In the genomic region with DNA sequence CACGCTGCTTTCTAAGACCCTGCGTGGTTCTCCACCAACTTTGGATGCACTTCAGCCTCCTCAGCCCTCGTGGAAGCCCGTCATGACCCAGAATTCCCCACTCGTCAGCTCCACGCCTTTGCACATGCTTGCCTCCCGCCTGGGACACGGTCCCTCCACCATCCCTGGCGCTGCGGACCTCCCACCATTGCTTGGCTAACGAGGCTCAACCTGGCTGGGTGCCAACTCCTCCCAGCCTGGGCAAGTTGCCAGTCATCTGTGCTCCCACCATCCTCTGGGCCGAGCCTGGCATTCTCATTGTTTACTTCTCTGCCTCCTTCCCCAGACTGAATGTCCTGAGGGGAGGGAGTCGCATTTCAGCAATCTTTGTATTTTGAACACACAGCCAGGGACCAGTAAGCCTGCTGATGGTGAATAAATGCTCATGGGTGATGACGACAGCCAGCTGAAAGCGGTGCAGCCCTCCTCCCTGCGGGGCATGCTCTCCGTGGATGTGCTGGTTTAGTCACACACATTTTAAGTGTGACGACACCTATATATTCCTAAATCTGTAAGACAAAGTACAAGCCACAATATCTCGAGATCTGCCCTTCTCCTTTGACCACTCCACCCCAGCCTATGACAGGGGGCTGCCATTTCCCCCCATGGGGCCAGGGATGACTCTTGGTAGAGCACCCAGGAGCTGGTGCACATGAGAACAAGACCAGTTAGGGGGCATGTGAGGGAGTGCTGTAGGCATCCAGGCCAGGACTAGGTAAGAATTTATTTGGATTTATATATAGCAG, we compare ENCODE assay signal across 8 cellular contexts. TPM values are rescaled to one million over a fixed set of nuclear protein-coding genes. Genes with fewer than 3 reads are reported as not detected.
A peak's percentile ranks its signal among the peaks of the same experiment; 100 is the strongest.
DNase-seq lines count a peak whose midpoint lies in the region; ATAC-seq and TF ChIP-seq lines count a peak whose summit lies in the region.

No MANE protein-coding gene starts in this region.

- in situ Hi-C loops in transverse colon (cut with MboI; ENCODE audit: low pct_ligation_motif_present in 1 of 4, low pct_unique_long_range_greater_than_20kb in 1 of 4, low sequenced_read_pairs in 3 of 4): no loop called here

- 11 to 26% methylated on average over 6 to 19 of the region's 19 CpGs for WGBS in transverse colon (ENCODE audit: low coverage in 1 of 2), 2 donors

- no peak for TF ChIP-seq EP300 in transverse colon (IDR thresholded peaks at IDR 0.05; ENCODE audit: low read depth)

- ATAC-seq in GM21737 (IDR thresholded peaks at IDR 0.05; ENCODE audit: unreplicated experiment): peak; percentile 39

- H3K4me3 ChIP-seq in dorsolateral prefrontal cortex (peak overlapping the region in 49 of 59 donors; percentile 1 to 56 (median 28)), transverse colon (no peak overlapping the region)

- no peaks in the 10 kb centered on the region for H3K27me3 ChIP-seq in dorsolateral prefrontal cortex
- no peaks in the 10 kb centered on the region for H3K27me3 ChIP-seq in transverse colon

- TF ChIP-seq POLR2A in transverse colon (IDR thresholded peaks at IDR 0.05): no peak

- TF ChIP-seq CTCF in dorsolateral prefrontal cortex (IDR thresholded peaks at IDR 0.05 in 54 of 56, conservative IDR thresholded peaks at IDR 0.05 in 2 of 56; ENCODE audit: low read depth in 1 of 56, partially characterized antibody in 56 of 56) (peak in 10 of 56 donors; percentile 6 to 25 (median 10)), transverse colon (IDR thresholded peaks at IDR 0.05) (no peak)

- DNase-seq in GM03348 (ENCODE audit: low spot score) (peak; percentile 76), HuH-7.5 (ENCODE audit: low spot score) (peak; percentile 27), dorsolateral prefrontal cortex (peak; percentile 75 to 90 (median 84)), medulla oblongata (ENCODE audit: extremely low spot score) (peak; percentile 87), transverse colon (peak; percentile 63)
- DNase-seq in stimulated activated CD4-positive, alpha-beta T cell treated with anti-CD3 and anti-CD28 coated beads, Interleukin-4, amount 100 ng/mL, for 1 hour: no peak

- intact Hi-C loops in dorsolateral prefrontal cortex (cut with DNase I): loop anchor here in 1 of 2 donors (5.0 kb wide), 1 partner anchor 74 kb away; no protein-coding TSS in a partner anchor
- intact Hi-C loops in transverse colon (cut with DNase I; ENCODE audit: low total_unique reads): no loop called here

- H3K36me3 ChIP-seq in transverse colon: no peaks in the 10 kb centered on the region

- no peaks in the 10 kb centered on the region for H3K9me3 ChIP-seq in transverse colon

- H3K27ac ChIP-seq in dorsolateral prefrontal cortex (peak overlapping the region; percentile 29 to 94 (median 87)), transverse colon (peak overlapping the region; percentile 6 to 68 (median 33))

- peaks cover 0 to 15% (median 4%) of the 10 kb centered on the region in 4 donors for H3K4me1 ChIP-seq in transverse colon

TF ChIP-seq in PFSK-1, 5 proteins besides CTCF, POLR2A, EP300 and RAD21:
- TF ChIP-seq SIN3A (IDR thresholded peaks at IDR 0.05; ENCODE audit: borderline replicate concordance, insufficient read depth, low read length) (peak; percentile 89; the same call in 1 of the 2 replicates), FOXP2 (optimal IDR thresholded peaks at IDR 0.05; ENCODE audit: borderline replicate concordance, extremely low read depth, extremely low read length, insufficient read depth) (peak; percentile 99), TAF1 (IDR thresholded peaks at IDR 0.05; ENCODE audit: borderline replicate concordance, insufficient read depth, low read length) (0 out of 2 replicates have a peak, but pooled peaks have one; percentile 26), POLR2AphosphoS5 (IDR thresholded peaks at IDR 0.05; ENCODE audit: low read depth, low read length) (peak; percentile 33; the same call in 1 of the 2 replicates)
- TF ChIP-seq, protein P1, sequence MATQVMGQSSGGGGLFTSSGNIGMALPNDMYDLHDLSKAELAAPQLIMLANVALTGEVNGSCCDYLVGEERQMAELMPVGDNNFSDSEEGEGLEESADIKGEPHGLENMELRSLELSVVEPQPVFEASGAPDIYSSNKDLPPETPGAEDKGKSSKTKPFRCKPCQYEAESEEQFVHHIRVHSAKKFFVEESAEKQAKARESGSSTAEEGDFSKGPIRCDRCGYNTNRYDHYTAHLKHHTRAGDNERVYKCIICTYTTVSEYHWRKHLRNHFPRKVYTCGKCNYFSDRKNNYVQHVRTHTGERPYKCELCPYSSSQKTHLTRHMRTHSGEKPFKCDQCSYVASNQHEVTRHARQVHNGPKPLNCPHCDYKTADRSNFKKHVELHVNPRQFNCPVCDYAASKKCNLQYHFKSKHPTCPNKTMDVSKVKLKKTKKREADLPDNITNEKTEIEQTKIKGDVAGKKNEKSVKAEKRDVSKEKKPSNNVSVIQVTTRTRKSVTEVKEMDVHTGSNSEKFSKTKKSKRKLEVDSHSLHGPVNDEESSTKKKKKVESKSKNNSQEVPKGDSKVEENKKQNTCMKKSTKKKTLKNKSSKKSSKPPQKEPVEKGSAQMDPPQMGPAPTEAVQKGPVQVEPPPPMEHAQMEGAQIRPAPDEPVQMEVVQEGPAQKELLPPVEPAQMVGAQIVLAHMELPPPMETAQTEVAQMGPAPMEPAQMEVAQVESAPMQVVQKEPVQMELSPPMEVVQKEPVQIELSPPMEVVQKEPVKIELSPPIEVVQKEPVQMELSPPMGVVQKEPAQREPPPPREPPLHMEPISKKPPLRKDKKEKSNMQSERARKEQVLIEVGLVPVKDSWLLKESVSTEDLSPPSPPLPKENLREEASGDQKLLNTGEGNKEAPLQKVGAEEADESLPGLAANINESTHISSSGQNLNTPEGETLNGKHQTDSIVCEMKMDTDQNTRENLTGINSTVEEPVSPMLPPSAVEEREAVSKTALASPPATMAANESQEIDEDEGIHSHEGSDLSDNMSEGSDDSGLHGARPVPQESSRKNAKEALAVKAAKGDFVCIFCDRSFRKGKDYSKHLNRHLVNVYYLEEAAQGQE (IDR thresholded peaks at IDR 0.05; ENCODE audit: insufficient read depth in 1 of 2, low read depth in 2 of 2, low read length in 2 of 2): peak in 1 of 2 experiments; percentile 35; a peak in 1 of 4 replicates

RNA-seq across cellular contexts. Expression of a gene that starts 37.6 kb away (rescaled TPM):
- 5.9 TPM for polyA plus RNA-seq in PFSK-1 (2012; ENCODE audit: insufficient read length, low read depth)
- 10 to 100 TPM; 10.4 to 61.6 (median 31.4) TPM for total RNA-seq in dorsolateral prefrontal cortex
- 1 to 10 TPM in 3 of 4 donors, under 1 TPM in 1; 0.20 to 3.2 (median 1.4) TPM for total RNA-seq in transverse colon

Comparison
In these comparisons a context has a peak if more than half of its experiments do, and no peak if none do; other contexts are left out.
1. H3K4me3 ChIP-seq: peak in dorsolateral prefrontal cortex (49 of 59); none in transverse colon (0 of 4).